Comparison of ENCODE assay signal across 1 cellular context in the genomic region with DNA sequence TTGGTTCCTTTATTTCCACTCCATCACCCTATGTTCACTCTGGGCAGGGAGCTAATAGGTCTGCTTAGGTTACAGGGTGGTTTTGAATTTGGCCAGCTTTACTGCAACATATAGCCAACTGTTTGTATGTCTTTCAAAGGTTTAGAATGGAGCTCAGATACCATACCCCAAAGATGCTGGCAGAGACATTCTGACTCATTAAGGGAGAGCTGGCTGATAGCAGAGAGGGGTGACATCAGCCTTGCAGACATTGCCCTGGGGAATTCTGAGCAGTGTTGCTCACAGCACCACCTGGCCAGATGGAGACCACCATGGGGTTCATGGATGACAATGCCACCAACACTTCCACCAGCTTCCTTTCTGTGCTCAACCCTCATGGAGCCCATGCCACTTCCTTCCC.
TF ChIP-seq lines count a peak whose summit lies in the region.

No MANE protein-coding gene starts in this region.

TF ChIP-seq in GM23338, 12 proteins besides CTCF, POLR2A, EP300 and RAD21:
- TF ChIP-seq JUNB (IDR thresholded peaks at IDR 0.05; ENCODE audit: unreplicated experiment) (no peak), ETS1 (IDR thresholded peaks at IDR 0.05) (no peak), STAT1 (IDR thresholded peaks at IDR 0.05; ENCODE audit: unreplicated experiment) (no peak), CREB1 (CRISPR knock-in tag; IDR thresholded peaks at IDR 0.05; ENCODE audit: low read depth) (no peak), REST (IDR thresholded peaks at IDR 0.05; ENCODE audit: unreplicated experiment) (no peak), POLR2AphosphoS5 (IDR thresholded peaks at IDR 0.05; ENCODE audit: low read depth) (no peak), EZH2phosphoT487 (IDR thresholded peaks at IDR 0.05; ENCODE audit: unreplicated experiment) (no peak), NANOG (IDR thresholded peaks at IDR 0.05; ENCODE audit: borderline replicate concordance) (no peak)
- TF ChIP-seq, protein P1, sequence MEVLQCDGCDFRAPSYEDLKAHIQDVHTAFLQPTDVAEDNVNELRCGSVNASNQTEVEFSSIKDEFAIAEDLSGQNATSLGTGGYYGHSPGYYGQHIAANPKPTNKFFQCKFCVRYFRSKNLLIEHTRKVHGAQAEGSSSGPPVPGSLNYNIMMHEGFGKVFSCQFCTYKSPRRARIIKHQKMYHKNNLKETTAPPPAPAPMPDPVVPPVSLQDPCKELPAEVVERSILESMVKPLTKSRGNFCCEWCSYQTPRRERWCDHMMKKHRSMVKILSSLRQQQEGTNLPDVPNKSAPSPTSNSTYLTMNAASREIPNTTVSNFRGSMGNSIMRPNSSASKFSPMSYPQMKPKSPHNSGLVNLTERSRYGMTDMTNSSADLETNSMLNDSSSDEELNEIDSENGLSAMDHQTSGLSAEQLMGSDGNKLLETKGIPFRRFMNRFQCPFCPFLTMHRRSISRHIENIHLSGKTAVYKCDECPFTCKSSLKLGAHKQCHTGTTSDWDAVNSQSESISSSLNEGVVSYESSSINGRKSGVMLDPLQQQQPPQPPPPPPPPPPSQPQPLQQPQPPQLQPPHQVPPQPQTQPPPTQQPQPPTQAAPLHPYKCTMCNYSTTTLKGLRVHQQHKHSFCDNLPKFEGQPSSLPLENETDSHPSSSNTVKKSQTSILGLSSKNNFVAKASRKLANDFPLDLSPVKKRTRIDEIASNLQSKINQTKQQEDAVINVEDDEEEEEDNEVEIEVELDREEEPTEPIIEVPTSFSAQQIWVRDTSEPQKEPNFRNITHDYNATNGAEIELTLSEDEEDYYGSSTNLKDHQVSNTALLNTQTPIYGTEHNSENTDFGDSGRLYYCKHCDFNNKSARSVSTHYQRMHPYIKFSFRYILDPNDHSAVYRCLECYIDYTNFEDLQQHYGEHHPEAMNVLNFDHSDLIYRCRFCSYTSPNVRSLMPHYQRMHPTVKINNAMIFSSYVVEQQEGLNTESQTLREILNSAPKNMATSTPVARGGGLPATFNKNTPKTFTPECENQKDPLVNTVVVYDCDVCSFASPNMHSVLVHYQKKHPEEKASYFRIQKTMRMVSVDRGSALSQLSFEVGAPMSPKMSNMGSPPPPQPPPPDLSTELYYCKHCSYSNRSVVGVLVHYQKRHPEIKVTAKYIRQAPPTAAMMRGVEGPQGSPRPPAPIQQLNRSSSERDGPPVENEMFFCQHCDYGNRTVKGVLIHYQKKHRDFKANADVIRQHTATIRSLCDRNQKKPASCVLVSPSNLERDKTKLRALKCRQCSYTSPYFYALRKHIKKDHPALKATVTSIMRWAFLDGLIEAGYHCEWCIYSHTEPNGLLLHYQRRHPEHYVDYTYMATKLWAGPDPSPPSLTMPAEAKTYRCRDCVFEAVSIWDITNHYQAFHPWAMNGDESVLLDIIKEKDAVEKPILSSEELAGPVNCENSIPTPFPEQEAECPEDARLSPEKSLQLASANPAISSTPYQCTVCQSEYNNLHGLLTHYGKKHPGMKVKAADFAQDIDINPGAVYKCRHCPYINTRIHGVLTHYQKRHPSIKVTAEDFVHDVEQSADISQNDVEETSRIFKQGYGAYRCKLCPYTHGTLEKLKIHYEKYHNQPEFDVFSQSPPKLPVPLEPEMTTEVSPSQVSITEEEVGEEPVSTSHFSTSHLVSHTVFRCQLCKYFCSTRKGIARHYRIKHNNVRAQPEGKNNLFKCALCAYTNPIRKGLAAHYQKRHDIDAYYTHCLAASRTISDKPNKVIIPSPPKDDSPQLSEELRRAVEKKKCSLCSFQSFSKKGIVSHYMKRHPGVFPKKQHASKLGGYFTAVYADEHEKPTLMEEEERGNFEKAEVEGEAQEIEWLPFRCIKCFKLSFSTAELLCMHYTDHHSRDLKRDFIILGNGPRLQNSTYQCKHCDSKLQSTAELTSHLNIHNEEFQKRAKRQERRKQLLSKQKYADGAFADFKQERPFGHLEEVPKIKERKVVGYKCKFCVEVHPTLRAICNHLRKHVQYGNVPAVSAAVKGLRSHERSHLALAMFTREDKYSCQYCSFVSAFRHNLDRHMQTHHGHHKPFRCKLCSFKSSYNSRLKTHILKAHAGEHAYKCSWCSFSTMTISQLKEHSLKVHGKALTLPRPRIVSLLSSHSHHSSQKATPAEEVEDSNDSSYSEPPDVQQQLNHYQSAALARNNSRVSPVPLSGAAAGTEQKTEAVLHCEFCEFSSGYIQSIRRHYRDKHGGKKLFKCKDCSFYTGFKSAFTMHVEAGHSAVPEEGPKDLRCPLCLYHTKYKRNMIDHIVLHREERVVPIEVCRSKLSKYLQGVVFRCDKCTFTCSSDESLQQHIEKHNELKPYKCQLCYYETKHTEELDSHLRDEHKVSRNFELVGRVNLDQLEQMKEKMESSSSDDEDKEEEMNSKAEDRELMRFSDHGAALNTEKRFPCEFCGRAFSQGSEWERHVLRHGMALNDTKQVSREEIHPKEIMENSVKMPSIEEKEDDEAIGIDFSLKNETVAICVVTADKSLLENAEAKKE (CRISPR knock-in tag; IDR thresholded peaks at IDR 0.05), result no peak
TF ChIP-seq in GM23338: peak in this region for 0.
